In the genomic region with DNA sequence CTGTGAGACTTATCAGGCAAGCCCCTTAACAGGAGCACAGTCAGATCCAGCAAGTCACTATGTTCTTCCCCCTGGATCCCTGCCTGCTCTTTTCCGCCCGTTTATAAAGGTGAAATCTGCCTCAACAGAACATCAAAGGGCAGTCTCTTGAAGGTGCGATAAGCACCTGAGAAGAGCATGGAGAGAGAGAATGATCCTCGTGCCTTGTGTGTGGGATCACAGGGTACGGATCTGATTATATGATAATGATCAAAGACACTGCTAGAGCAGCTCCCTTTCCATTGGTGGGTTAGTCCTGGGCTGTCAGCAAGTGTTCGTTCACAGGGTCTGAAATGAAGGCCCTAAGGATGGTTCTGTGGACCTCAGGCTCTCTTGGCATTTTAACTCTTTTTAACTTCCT, we compare ENCODE assay signal across 19 cellular contexts.
A peak's percentile ranks its signal among the peaks of the same experiment; 100 is the strongest.
DNase-seq lines count a peak whose midpoint lies in the region; FAIRE-seq and TF ChIP-seq lines count a peak whose summit lies in the region.
"Had no signal": no experiment of that assay in that cellular context is flagged by ENCODE, and none has a peak within 500 bp of the region (broad histone marks: within the 10 kb centered on the region; RNA-seq: fewer than 3 reads in every experiment).

No MANE protein-coding gene starts in this region.

- DNase-seq in activated naive CD8-positive, alpha-beta T cell treated with anti-CD3 and anti-CD28 coated beads for 36 hours, result no peak
- peak; percentile 85 for DNase-seq in endodermal cell
- peak; percentile 65 for DNase-seq in osteoblast (ENCODE audit: insufficient read length, low spot score, missing footprints)
- DNase-seq in RCC 7860 (ENCODE audit: low spot score), result no peak
- no peak for DNase-seq in esophagus muscularis mucosa (ENCODE audit: extremely low spot score)
- DNase-seq: Caco-2; CD4-positive, CD25-positive, alpha-beta regulatory T cell; CD8-positive, alpha-beta T cell; DMS153; DND-41; H9 had no signal

- no peak for TF ChIP-seq CTCF in endodermal cell (conservative IDR thresholded peaks at IDR 0.05)
- TF ChIP-seq CTCF in osteoblast (IDR thresholded peaks at IDR 0.05; ENCODE audit: extremely low read depth, low read depth, low read length), result no peak
- no peak for TF ChIP-seq CTCF in esophagus muscularis mucosa (IDR thresholded peaks at IDR 0.05)

- H3K36me3 ChIP-seq in endodermal cell (ENCODE audit: control insufficient read depth, insufficient read depth, low read length) (peaks cover 35% of the 10 kb centered on the region), osteoblast (ENCODE audit: insufficient read depth, low read length) (peaks cover 15% of the 10 kb centered on the region), esophagus muscularis mucosa (peaks cover 0 to 43% (median 16%) of the 10 kb centered on the region in 4 donors)

- 23 to 45% methylated on average over 6 of the region's 6 CpGs for WGBS in endodermal cell (ENCODE audit: insufficient coverage in 1 of 2, insufficient read length in 1 of 2), 2 experiments
- WGBS in esophagus muscularis mucosa, result 81% methylated on average over 6 of the region's 6 CpGs

- H3K4me1 ChIP-seq in endodermal cell (ENCODE audit: control insufficient read depth, insufficient read depth, low read length) (peaks cover 11% of the 10 kb centered on the region), osteoblast (ENCODE audit: insufficient read depth, low read length) (no peaks in the 10 kb centered on the region), esophagus muscularis mucosa (no peaks in the 10 kb centered on the region)
- H3K4me1 ChIP-seq: BLaER1, Caco-2 had no signal

- no peaks in the 10 kb centered on the region for H3K9me3 ChIP-seq in endodermal cell (ENCODE audit: control insufficient read depth, low read length)
- no peaks in the 10 kb centered on the region for H3K9me3 ChIP-seq in osteoblast (ENCODE audit: low read depth, low read length)
- H3K9me3 ChIP-seq in esophagus muscularis mucosa, result no peaks in the 10 kb centered on the region
- H3K9me3 ChIP-seq: Caco-2 had no signal

- H3K4me3 Mint-ChIP-seq in activated naive CD8-positive, alpha-beta T cell, result no peak overlapping the region
- no peak overlapping the region for H3K4me3 Mint-ChIP-seq in activated naive CD8-positive, alpha-beta T cell treated with anti-CD3 and anti-CD28 coated beads for 36 hours
- no peak overlapping the region for H3K4me3 Mint-ChIP-seq in endodermal cell
- H3K4me3 Mint-ChIP-seq: B cell; CD4-positive, CD25-positive, alpha-beta regulatory T cell; CD8-positive, alpha-beta T cell; GM23338; H9 had no signal

- no peak overlapping the region for H3K9ac ChIP-seq in endodermal cell (ENCODE audit: extremely low read depth, low read length, poor library complexity, severe bottlenecking)
- H3K9ac ChIP-seq: BLaER1 had no signal

- H4K20me1 ChIP-seq in osteoblast (ENCODE audit: insufficient read depth, low read length), result no peaks in the 10 kb centered on the region
- H4K20me1 ChIP-seq: BLaER1 had no signal

- H3K27ac ChIP-seq in endodermal cell (ENCODE audit: low read depth, low read length) (no peak overlapping the region), osteoblast (ENCODE audit: low read depth, low read length) (no peak overlapping the region), esophagus muscularis mucosa (replicated peaks in 1 of 4) (no peak overlapping the region)
- H3K27ac ChIP-seq: BLaER1, C4-2B had no signal

- H3K4me1 Mint-ChIP-seq in activated naive CD8-positive, alpha-beta T cell (ENCODE audit: low read depth), result no peaks in the 10 kb centered on the region
- peaks cover 2% of the 10 kb centered on the region for H3K4me1 Mint-ChIP-seq in activated naive CD8-positive, alpha-beta T cell treated with anti-CD3 and anti-CD28 coated beads for 36 hours
- peaks cover 34% of the 10 kb centered on the region for H3K4me1 Mint-ChIP-seq in endodermal cell
- H3K4me1 Mint-ChIP-seq: B cell had no signal

- H3K4me3 ChIP-seq in endodermal cell (ENCODE audit: low read length), result no peak overlapping the region
- H3K4me3 ChIP-seq in osteoblast (ENCODE audit: insufficient read depth, low read length), result no peak overlapping the region
- H3K4me3 ChIP-seq in esophagus muscularis mucosa, result no peak overlapping the region
- H3K4me3 ChIP-seq: BLaER1, GM12878, GM23338 had no signal

- H3K27ac Mint-ChIP-seq in activated naive CD8-positive, alpha-beta T cell, result peak overlapping the region; percentile 54
- no peak overlapping the region for H3K27ac Mint-ChIP-seq in activated naive CD8-positive, alpha-beta T cell treated with anti-CD3 and anti-CD28 coated beads for 36 hours
- no peak overlapping the region for H3K27ac Mint-ChIP-seq in endodermal cell
- H3K27ac Mint-ChIP-seq: B cell; CD4-positive, CD25-positive, alpha-beta regulatory T cell; CD8-positive, alpha-beta T cell; GM23338; H9 had no signal

- H3K27me3 ChIP-seq in endodermal cell (ENCODE audit: control insufficient read depth, insufficient read depth, low read length, poor library complexity, severe bottlenecking) (no peaks in the 10 kb centered on the region), osteoblast (ENCODE audit: insufficient read depth, low read length) (no peaks in the 10 kb centered on the region), esophagus muscularis mucosa (no peaks in the 10 kb centered on the region)
- H3K27me3 ChIP-seq: BLaER1 had no signal

- H3K4me2 ChIP-seq in osteoblast (ENCODE audit: insufficient read depth, low read length), result no peak overlapping the region
- H3K4me2 ChIP-seq: BLaER1, GM23338 had no signal

- TF ChIP-seq EP300 in esophagus muscularis mucosa (IDR thresholded peaks at IDR 0.05), result no peak

- FAIRE-seq in RCC 7860 (lab: Jason Lieb, UNC), result no peak
- FAIRE-seq: A204.1, G401.6, GM12878 had no signal

- H3K36me3 Mint-ChIP-seq in activated naive CD8-positive, alpha-beta T cell, result peaks cover 8% of the 10 kb centered on the region
- peaks cover 10% of the 10 kb centered on the region for H3K36me3 Mint-ChIP-seq in activated naive CD8-positive, alpha-beta T cell treated with anti-CD3 and anti-CD28 coated beads for 36 hours
- H3K36me3 Mint-ChIP-seq in endodermal cell (ENCODE audit: low read depth), result peaks cover 29% of the 10 kb centered on the region

- no peaks in the 10 kb centered on the region for H3K79me2 ChIP-seq in osteoblast (ENCODE audit: insufficient read depth, low read length)

- H3K9me3 Mint-ChIP-seq in activated naive CD8-positive, alpha-beta T cell (ENCODE audit: low read depth), result no peaks in the 10 kb centered on the region
- H3K9me3 Mint-ChIP-seq in activated naive CD8-positive, alpha-beta T cell treated with anti-CD3 and anti-CD28 coated beads for 36 hours, result no peaks in the 10 kb centered on the region
- no peaks in the 10 kb centered on the region for H3K9me3 Mint-ChIP-seq in endodermal cell
- H3K9me3 Mint-ChIP-seq: CD8-positive, alpha-beta T cell; H9 had no signal

- no peak for TF ChIP-seq POLR2A in esophagus muscularis mucosa (IDR thresholded peaks at IDR 0.05; ENCODE audit: low read depth)

- H3K27me3 Mint-ChIP-seq in activated naive CD8-positive, alpha-beta T cell, result no peaks in the 10 kb centered on the region
- no peaks in the 10 kb centered on the region for H3K27me3 Mint-ChIP-seq in activated naive CD8-positive, alpha-beta T cell treated with anti-CD3 and anti-CD28 coated beads for 36 hours
- peaks cover 4% of the 10 kb centered on the region for H3K27me3 Mint-ChIP-seq in endodermal cell (ENCODE audit: insufficient read depth)
- H3K27me3 Mint-ChIP-seq: B cell; CD4-positive, CD25-positive, alpha-beta regulatory T cell had no signal

- no peak overlapping the region for H2AFZ ChIP-seq in osteoblast (ENCODE audit: low read length)
- H2AFZ ChIP-seq: GM23338 had no signal

- intact Hi-C loops in esophagus muscularis mucosa (cut with DNase I), result no loop called here

Comparison
In these comparisons a context has a peak if more than half of its experiments do, and no peak if none do; other contexts are left out.
1. DNase-seq: peak in endodermal cell (single experiment) and osteoblast (single experiment); none in activated naive CD8-positive, alpha-beta T cell treated with anti-CD3 and anti-CD28 coated beads for 36 hours (single experiment), RCC 7860 (single experiment) and esophagus muscularis mucosa (single experiment).